In genomic region chr4:71293705-71294104, GRCh38 we compare ENCODE assay signal across 18 cellular contexts. TPM values are rescaled to one million over a fixed set of nuclear protein-coding genes. Genes with fewer than 3 reads are reported as not detected.
DNase-seq lines count a peak whose midpoint lies in the region; ATAC-seq lines count a peak whose summit lies in the region.
"Had no signal": no experiment of that assay in that cellular context is flagged by ENCODE, and none has a peak within 500 bp of the region (broad histone marks: within the 10 kb centered on the region; RNA-seq: fewer than 3 reads in every experiment).

No MANE protein-coding gene starts in this region.

- H3K4me3 Mint-ChIP-seq in activated naive CD8-positive, alpha-beta T cell treated with anti-CD3 and anti-CD28 coated beads, Interleukin-2, amount 50 U/mL, for 24 hours = no peak overlapping the region
- H3K4me3 Mint-ChIP-seq: activated CD4-positive, alpha-beta T cell treated with anti-CD3 and anti-CD28 coated beads for 36 hours; activated naive CD4-positive, alpha-beta T cell treated with anti-CD3 and anti-CD28 coated beads, Interleukin-2, amount 50 U/mL, for 24 hours; stimulated activated naive B cell treated with anti-CD40 and anti-IgM and Interleukin-4, amounts not matched to agents 10 μg/mL and 1 μg/mL and 100 μg/mL, for 72 hours had no signal

- no peaks in the 10 kb centered on the region for H3K4me1 Mint-ChIP-seq in activated naive CD8-positive, alpha-beta T cell treated with anti-CD3 and anti-CD28 coated beads, Interleukin-2, amount 50 U/mL, for 24 hours
- H3K4me1 Mint-ChIP-seq: activated CD4-positive, alpha-beta T cell treated with anti-CD3 and anti-CD28 coated beads for 36 hours; activated naive CD4-positive, alpha-beta T cell treated with anti-CD3 and anti-CD28 coated beads, Interleukin-2, amount 50 U/mL, for 24 hours; stimulated activated naive B cell treated with anti-CD40 and anti-IgM and Interleukin-4, amounts not matched to agents 10 μg/mL and 1 μg/mL and 100 μg/mL, for 72 hours had no signal

- H3K36me3 Mint-ChIP-seq in activated naive CD8-positive, alpha-beta T cell treated with anti-CD3 and anti-CD28 coated beads, Interleukin-2, amount 50 U/mL, for 24 hours (ENCODE audit: low read depth) = no peaks in the 10 kb centered on the region
- H3K36me3 Mint-ChIP-seq: activated naive CD4-positive, alpha-beta T cell treated with anti-CD3 and anti-CD28 coated beads, Interleukin-2, amount 50 U/mL, for 24 hours; stimulated activated naive B cell treated with anti-CD40 and anti-IgM and Interleukin-4, amounts not matched to agents 10 μg/mL and 1 μg/mL and 100 μg/mL, for 72 hours had no signal

- no peaks in the 10 kb centered on the region for H3K27me3 Mint-ChIP-seq in activated naive CD8-positive, alpha-beta T cell treated with anti-CD3 and anti-CD28 coated beads, Interleukin-2, amount 50 U/mL, for 24 hours
- H3K27me3 Mint-ChIP-seq: activated CD4-positive, alpha-beta T cell treated with anti-CD3 and anti-CD28 coated beads for 36 hours; stimulated activated naive B cell treated with anti-CD40 and anti-IgM and Interleukin-4, amounts not matched to agents 10 μg/mL and 1 μg/mL and 100 μg/mL, for 72 hours had no signal

- H3K27ac ChIP-seq in caudate nucleus (ENCODE audit: low read depth, low read length) = peak overlapping the region; percentile 36
- H3K27ac ChIP-seq: uterus had no signal

- H3K9me3 Mint-ChIP-seq in activated naive CD8-positive, alpha-beta T cell treated with anti-CD3 and anti-CD28 coated beads, Interleukin-2, amount 50 U/mL, for 24 hours = no peaks in the 10 kb centered on the region
- H3K9me3 Mint-ChIP-seq: activated naive CD4-positive, alpha-beta T cell treated with anti-CD3 and anti-CD28 coated beads, Interleukin-2, amount 50 U/mL, for 24 hours; stimulated activated naive B cell treated with anti-CD40 and anti-IgM and Interleukin-4, amounts not matched to agents 10 μg/mL and 1 μg/mL and 100 μg/mL, for 72 hours had no signal

- DNase-seq in AG20443 (ENCODE audit: low spot score) = peak; percentile 44
- peak; percentile 7 for DNase-seq in OCI-M1 (lab: John Stamatoyannopoulos, UW)
- peak in 3 of 61 donors; percentile 17 to 31 (median 29) for DNase-seq in caudate nucleus (lab: John Stamatoyannopoulos, UW)
- peak; percentile 42 for DNase-seq in myocyte (ENCODE audit: low read depth)
- no peak for DNase-seq in stimulated activated naive CD4-positive, alpha-beta T cell (lab: John Stamatoyannopoulos, UW)
- DNase-seq in activated naive CD8-positive, alpha-beta T cell treated with anti-CD3 and anti-CD28 coated beads, Interleukin-2, amount 50 U/mL, for 24 hours = no peak
- DNase-seq in stimulated activated CD4-positive, alpha-beta T cell treated with anti-CD3 and anti-CD28 coated beads, Interleukin-4, amount 100 ng/mL, for 4 hours = no peak
- DNase-seq: activated CD4-positive, alpha-beta T cell treated with anti-CD3 and anti-CD28 coated beads for 36 hours; activated CD8-positive, alpha-beta memory T cell treated with anti-CD3 and anti-CD28 coated beads, Interleukin-2, amount 50 U/mL, for 4 hours; hippocampal formation; MM.1S; NCI-H1694 treated with DMSO at 0.1 percent for 48 hours; nucleus accumbens; stimulated activated naive B cell treated with anti-CD40 and anti-IgM and Interleukin-4, amounts not matched to agents 10 μg/mL and 1 μg/mL and 100 μg/mL, for 72 hours; T-helper 9 cell; uterus had no signal

- no peak overlapping the region for H3K27ac Mint-ChIP-seq in activated naive CD8-positive, alpha-beta T cell treated with anti-CD3 and anti-CD28 coated beads, Interleukin-2, amount 50 U/mL, for 24 hours
- H3K27ac Mint-ChIP-seq: activated CD4-positive, alpha-beta T cell treated with anti-CD3 and anti-CD28 coated beads for 36 hours; activated naive CD4-positive, alpha-beta T cell treated with anti-CD3 and anti-CD28 coated beads, Interleukin-2, amount 50 U/mL, for 24 hours; stimulated activated naive B cell treated with anti-CD40 and anti-IgM and Interleukin-4, amounts not matched to agents 10 μg/mL and 1 μg/mL and 100 μg/mL, for 72 hours had no signal

- no peak for ATAC-seq in GM21390 (IDR thresholded peaks at IDR 0.05; ENCODE audit: unreplicated experiment)
- ATAC-seq in activated naive CD8-positive, alpha-beta T cell treated with anti-CD3 and anti-CD28 coated beads, Interleukin-2, amount 50 U/mL, for 24 hours = no peak
- ATAC-seq: activated CD4-positive, alpha-beta T cell treated with anti-CD3 and anti-CD28 coated beads for 36 hours; stimulated activated naive B cell treated with anti-CD40 and anti-IgM and Interleukin-4, amounts not matched to agents 10 μg/mL and 1 μg/mL and 100 μg/mL, for 72 hours had no signal

RNA-seq across cellular contexts. Expression of gene SLC4A4, which starts 45.1 kb away (rescaled TPM):
- 13.3 and 13.9 TPM in 2 replicates for total RNA-seq in myocyte
- polyA plus RNA-seq in myocyte (2012) = 6.5 TPM

Comparison
In these comparisons a context has a peak if more than half of its experiments do, and no peak if none do; other contexts are left out.
1. DNase-seq: peak in AG20443 (single experiment), OCI-M1 (single experiment) and myocyte (single experiment); none in stimulated activated naive CD4-positive, alpha-beta T cell (0 of 6), activated naive CD8-positive, alpha-beta T cell treated with anti-CD3 and anti-CD28 coated beads, Interleukin-2, amount 50 U/mL, for 24 hours (single experiment) and stimulated activated CD4-positive, alpha-beta T cell treated with anti-CD3 and anti-CD28 coated beads, Interleukin-4, amount 100 ng/mL, for 4 hours (0 of 2).